ENCODE assay signal across 29 cellular contexts in the genomic region with DNA sequence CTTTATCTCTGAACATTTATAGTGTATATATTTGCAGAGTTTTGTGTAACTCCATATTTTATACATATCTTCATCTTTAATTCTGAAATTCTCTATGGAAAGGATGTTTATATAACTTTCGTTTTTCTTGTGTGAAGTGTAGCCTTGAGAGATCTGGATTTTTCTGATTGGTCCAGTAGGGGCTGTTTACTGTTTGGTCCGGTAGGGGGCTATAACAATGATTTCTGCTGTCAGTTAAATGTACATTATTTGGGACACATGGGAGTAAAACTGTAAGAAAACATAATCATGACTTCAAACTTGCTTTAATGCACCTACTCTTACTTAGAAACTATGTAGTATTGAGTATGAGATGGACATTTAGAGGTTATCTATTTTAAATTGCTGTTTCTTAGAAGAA.
"Had no signal": no experiment of that assay in that cellular context is flagged by ENCODE, and none has a peak within 500 bp of the region (broad histone marks: within the 10 kb centered on the region; RNA-seq: fewer than 3 reads in every experiment).

No MANE protein-coding gene starts in this region.

- H3K4me1 Mint-ChIP-seq: activated B cell treated with CpG ODN at 0.5 μM for 24 hours; stimulated activated naive B cell treated with anti-CD40 and anti-IgM and Interleukin-4, amounts not matched to agents 10 μg/mL and 1 μg/mL and 100 μg/mL, for 72 hours had no signal

- DNase-seq: activated B cell treated with CpG ODN at 0.5 μM for 24 hours; activated CD4-positive, alpha-beta T cell treated with anti-CD3 and anti-CD28 coated beads, Interleukin-2, amount 50 U/mL, for 4 hours; activated effector memory CD4-positive, alpha-beta T cell treated with Interleukin-2 at 50 U/mL for 16 hours; activated naive CD4-positive, alpha-beta T cell treated with Interleukin-2 at 50 U/mL for 16 hours; activated T-cell treated with anti-CD3 and anti-CD28 coated beads for 4 hours; activated T-cell treated with anti-CD3 and anti-CD28 coated beads, Interleukin-2, amount 50 U/mL, for 72 hours; anterior cingulate cortex; body of pancreas; dorsolateral prefrontal cortex; effector memory CD4-positive, alpha-beta T cell; erythroblast; gastrocnemius medialis; glutamatergic neuron; left lung; mesendoderm; mucosa of descending colon; stimulated activated CD4-positive, alpha-beta T cell treated with anti-CD3 and anti-CD28 coated beads, Interleukin-1b, Interleukin-23, amount 100 ng/mL, for 48 hours; stimulated activated naive B cell treated with anti-CD40 and anti-IgM and Interleukin-4, amounts not matched to agents 10 μg/mL and 1 μg/mL and 100 μg/mL, for 72 hours; stomach; thyroid gland; upper lobe of left lung had no signal

- H3K4me2 ChIP-seq: smooth muscle cell had no signal

- H3K27me3 Mint-ChIP-seq: activated B cell treated with CpG ODN at 0.5 μM for 24 hours; activated naive CD8-positive, alpha-beta T cell; natural killer cell treated with Interleukin-12 subunit alpha and Interleukin-12 subunit beta and Interleukin-15 and Interleukin-18, amount 100 ng/mL, for 72 hours; stimulated activated naive B cell treated with anti-CD40 and anti-IgM and Interleukin-4, amounts not matched to agents 10 μg/mL and 1 μg/mL and 100 μg/mL, for 72 hours had no signal

- FAIRE-seq: islet of Langerhans had no signal

- H3K4me1 ChIP-seq: body of pancreas, gastrocnemius medialis, left lung, right atrium auricular region, stomach, thyroid gland, upper lobe of left lung had no signal

- H3K27ac Mint-ChIP-seq: activated B cell treated with CpG ODN at 0.5 μM for 24 hours; activated naive CD8-positive, alpha-beta T cell; activated T-cell treated with anti-CD3 and anti-CD28 coated beads, Interleukin-2, amount 50 U/mL, for 72 hours; natural killer cell treated with Interleukin-12 subunit alpha and Interleukin-12 subunit beta and Interleukin-15 and Interleukin-18, amount 100 ng/mL, for 72 hours; stimulated activated naive B cell treated with anti-CD40 and anti-IgM and Interleukin-4, amounts not matched to agents 10 μg/mL and 1 μg/mL and 100 μg/mL, for 72 hours had no signal

- H3K9me3 ChIP-seq: body of pancreas, gastrocnemius medialis, left lung, mucosa of descending colon, right atrium auricular region, stomach, thyroid gland, upper lobe of left lung had no signal

- H3K9me3 Mint-ChIP-seq: activated B cell treated with CpG ODN at 0.5 μM for 24 hours; stimulated activated naive B cell treated with anti-CD40 and anti-IgM and Interleukin-4, amounts not matched to agents 10 μg/mL and 1 μg/mL and 100 μg/mL, for 72 hours had no signal

- H3K36me3 ChIP-seq: cardiac muscle cell, gastrocnemius medialis, left lung, right atrium auricular region, stomach, thyroid gland, upper lobe of left lung had no signal

- H3K4me3 ChIP-seq: body of pancreas, cardiac muscle cell, coronary artery, dorsolateral prefrontal cortex, gastrocnemius medialis, left lung, lung, mucosa of descending colon, right atrium auricular region, smooth muscle cell, stomach, thyroid gland, upper lobe of left lung had no signal

- ATAC-seq: activated T-cell treated with anti-CD3 and anti-CD28 coated beads, Interleukin-2, amount 50 U/mL, for 72 hours; body of pancreas; gastrocnemius medialis; left lung; mucosa of descending colon; natural killer cell treated with Interleukin-12 subunit alpha and Interleukin-12 subunit beta and Interleukin-15 and Interleukin-18, amount 100 ng/mL, for 72 hours; stimulated activated naive B cell treated with anti-CD40 and anti-IgM and Interleukin-4, amounts not matched to agents 10 μg/mL and 1 μg/mL and 100 μg/mL, for 72 hours had no signal

- H3K4me3 Mint-ChIP-seq: activated B cell treated with CpG ODN at 0.5 μM for 24 hours; activated naive CD8-positive, alpha-beta T cell; activated T-cell treated with anti-CD3 and anti-CD28 coated beads, Interleukin-2, amount 50 U/mL, for 72 hours; natural killer cell treated with Interleukin-12 subunit alpha and Interleukin-12 subunit beta and Interleukin-15 and Interleukin-18, amount 100 ng/mL, for 72 hours; stimulated activated naive B cell treated with anti-CD40 and anti-IgM and Interleukin-4, amounts not matched to agents 10 μg/mL and 1 μg/mL and 100 μg/mL, for 72 hours had no signal

- H3K36me3 Mint-ChIP-seq: activated naive CD8-positive, alpha-beta T cell; natural killer cell treated with Interleukin-12 subunit alpha and Interleukin-12 subunit beta and Interleukin-15 and Interleukin-18, amount 100 ng/mL, for 72 hours; stimulated activated naive B cell treated with anti-CD40 and anti-IgM and Interleukin-4, amounts not matched to agents 10 μg/mL and 1 μg/mL and 100 μg/mL, for 72 hours had no signal

- H3K27ac ChIP-seq: body of pancreas, cardiac muscle cell, coronary artery, dorsolateral prefrontal cortex, gastrocnemius medialis, left lung, right atrium auricular region, stomach, thyroid gland, upper lobe of left lung had no signal

- H3K27me3 ChIP-seq: body of pancreas, cardiac muscle cell, dorsolateral prefrontal cortex, gastrocnemius medialis, left lung, right atrium auricular region, stomach, thyroid gland, upper lobe of left lung had no signal
